ENCODE assay signal across 8 cellular contexts in genomic region chr10:2839081-2839725, GRCh38.
A peak's percentile ranks its signal among the peaks of the same experiment; 100 is the strongest.
DNase-seq lines count a peak whose midpoint lies in the region; ATAC-seq and TF ChIP-seq lines count a peak whose summit lies in the region.

No MANE protein-coding gene starts in this region.

- CTCF ChIA-PET in Caco-2 (lab: Charles Lee): interaction anchor here (1.3 kb wide), 1 partner anchor 204 kb away, joined by 3 read pairs; no protein-coding TSS in a partner anchor
- CTCF ChIA-PET in OCI-LY7 (lab: Charles Lee; ENCODE audit: unreplicated experiment): no interaction called here

- no peak overlapping the region for H2BK15ac ChIP-seq in mesenchymal stem cell (ENCODE audit: low read depth, poor library complexity, severe bottlenecking)

- no peak overlapping the region for H3K18ac ChIP-seq in mesenchymal stem cell (ENCODE audit: low read depth in 1 of 2, low read length in 2 of 2)

- H3K14ac ChIP-seq in mesenchymal stem cell (ENCODE audit: low read length in 2 of 2): no peak overlapping the region

- H2AFZ ChIP-seq in OCI-LY7 (ENCODE audit: low read length) (no peak overlapping the region), mesenchymal stem cell (ENCODE audit: low read depth, low read length) (no peak overlapping the region)

- H3K9me3 Mint-ChIP-seq in Caco-2 (ENCODE audit: unreplicated experiment): no peaks in the 10 kb centered on the region

- no peak overlapping the region for H2BK5ac ChIP-seq in mesenchymal stem cell (ENCODE audit: low read depth, low read length, poor library complexity, severe bottlenecking)

- no peak overlapping the region for H4K91ac ChIP-seq in mesenchymal stem cell (ENCODE audit: low read length)

- H2BK12ac ChIP-seq in mesenchymal stem cell (ENCODE audit: low read length in 2 of 2): no peak overlapping the region

- intact Hi-C loops in Caco-2 (cut with micrococcal nuclease; ENCODE audit: unreplicated experiment) (loop anchor here (1.0 kb wide), 3 partner anchors 89 to 204 kb away; no protein-coding TSS in a partner anchor), OCI-LY7 (cut with micrococcal nuclease; ENCODE audit: unreplicated experiment) (no loop called here)

- no peak overlapping the region for H3K27ac ChIP-seq in OCI-LY7 (ENCODE audit: low read depth, low read length, poor library complexity, severe bottlenecking)
- no peak overlapping the region for H3K27ac ChIP-seq in mesenchymal stem cell (ENCODE audit: low read length, poor library complexity, severe bottlenecking)

- no peak overlapping the region for H3K4me3 Mint-ChIP-seq in Caco-2 (ENCODE audit: unreplicated experiment)

- no peaks in the 10 kb centered on the region for H3K4me1 Mint-ChIP-seq in Caco-2 (ENCODE audit: low read depth, unreplicated experiment)

- no peak overlapping the region for H3K27ac Mint-ChIP-seq in Caco-2 (ENCODE audit: unreplicated experiment)

- no peak overlapping the region for H3K4me2 ChIP-seq in OCI-LY7 (ENCODE audit: low read length)
- H3K4me2 ChIP-seq in mesenchymal stem cell (ENCODE audit: low read length, poor library complexity, severe bottlenecking): no peak overlapping the region

- no peak for ATAC-seq in GM21529 (IDR thresholded peaks at IDR 0.05; ENCODE audit: unreplicated experiment)

- in situ Hi-C loops in T47D (cut with HindIII; ENCODE audit: low pct_unique_long_range_greater_than_20kb, low sequenced_read_pairs): no loop called here

- H3K79me1 ChIP-seq in mesenchymal stem cell (replicated peaks; ENCODE audit: low read length, poor library complexity, severe bottlenecking): no peaks in the 10 kb centered on the region

- H3K23ac ChIP-seq in mesenchymal stem cell (ENCODE audit: low read length in 2 of 2): no peak overlapping the region

- TF ChIP-seq CTCF in Caco-2 (IDR thresholded peaks at IDR 0.05; ENCODE audit: insufficient read depth in 1 of 2, low read depth in 1 of 2, low read length in 1 of 2, severe bottlenecking in 1 of 2, unreplicated experiment in 1 of 2): peak; percentile 73 to 93
- TF ChIP-seq CTCF in OCI-LY7 (conservative IDR thresholded peaks at IDR 0.05; ENCODE audit: low read length): peak; percentile 79

- no peaks in the 10 kb centered on the region for H3K79me2 ChIP-seq in OCI-LY7 (ENCODE audit: insufficient read depth, low read depth, low read length)

- H3K4me3 ChIP-seq in Caco-2 (ENCODE audit: low read depth, low read length) (no peak overlapping the region), H7 (ENCODE audit: insufficient read depth, low read depth, low read length) (no peak overlapping the region), OCI-LY7 (ENCODE audit: low read depth, low read length, poor library complexity, severe bottlenecking) (no peak overlapping the region), mesenchymal stem cell (ENCODE audit: insufficient read depth in 1 of 2, low read depth in 1 of 2, low read length in 2 of 2) (no peak overlapping the region)

- H3K36me3 Mint-ChIP-seq in Caco-2 (ENCODE audit: insufficient read depth, unreplicated experiment): no peaks in the 10 kb centered on the region

- BruUV-seq in Caco-2 (replicated peaks; lab: Mats Ljungman, UMichigan) (no TSS peak), OCI-LY7 (replicated peaks; lab: Mats Ljungman, UMichigan) (no TSS peak)

- H3K4me1 ChIP-seq in Caco-2 (no peaks in the 10 kb centered on the region), OCI-LY7 (ENCODE audit: insufficient read depth, low read length, poor library complexity, severe bottlenecking) (no peaks in the 10 kb centered on the region), mesenchymal stem cell (ENCODE audit: control insufficient read depth, insufficient read depth, low read depth, low read length) (peaks cover 3% of the 10 kb centered on the region)

- 41% methylated on average over 16 of the region's 16 CpGs for WGBS in mesenchymal stem cell

- H3K4ac ChIP-seq in mesenchymal stem cell (ENCODE audit: low read depth in 1 of 2, low read length in 2 of 2): no peak overlapping the region

- H3K36me3 ChIP-seq in Caco-2 (ENCODE audit: control insufficient read depth, insufficient read depth, low read length) (no peaks in the 10 kb centered on the region), H7 (replicated peaks; ENCODE audit: control insufficient read depth, insufficient read depth, low read length) (no peaks in the 10 kb centered on the region), OCI-LY7 (ENCODE audit: insufficient read depth, low read length) (no peaks in the 10 kb centered on the region), mesenchymal stem cell (ENCODE audit: control insufficient read depth in 1 of 2, insufficient read depth in 2 of 2, low read depth in 1 of 2, low read length in 2 of 2) (no peaks in the 10 kb centered on the region)

- H3K27me3 ChIP-seq in Caco-2 (replicated peaks; ENCODE audit: control insufficient read depth, insufficient read depth, low read length): no peaks in the 10 kb centered on the region; the same call in 1 of the 2 replicates
- H3K27me3 ChIP-seq in H7 (ENCODE audit: control insufficient read depth, insufficient read depth, low read length): no peaks in the 10 kb centered on the region
- no peaks in the 10 kb centered on the region for H3K27me3 ChIP-seq in mesenchymal stem cell (ENCODE audit: control insufficient read depth in 1 of 2, insufficient read depth in 1 of 2, low read length in 2 of 2)

- H4K8ac ChIP-seq in mesenchymal stem cell (ENCODE audit: low read length): no peak overlapping the region

- H3K9me2 ChIP-seq in OCI-LY7 (ENCODE audit: insufficient read depth, low read length): no peaks in the 10 kb centered on the region

- H4K20me1 ChIP-seq in OCI-LY7 (ENCODE audit: insufficient read depth, low read length): no peaks in the 10 kb centered on the region

- H2AK5ac ChIP-seq in mesenchymal stem cell (ENCODE audit: low read length, severe bottlenecking): no peak overlapping the region

- no peak overlapping the region for H3K9ac ChIP-seq in mesenchymal stem cell (ENCODE audit: low read length)

- no peak overlapping the region for H2BK120ac ChIP-seq in mesenchymal stem cell (ENCODE audit: low read depth, low read length)

- H3K9me3 ChIP-seq in Caco-2 (no peaks in the 10 kb centered on the region), OCI-LY7 (ENCODE audit: low read length) (no peaks in the 10 kb centered on the region), mesenchymal stem cell (ENCODE audit: control insufficient read depth, low read length) (no peaks in the 10 kb centered on the region)

- DNase-seq in Caco-2 (peak; percentile 66 to 72), H7 (peak; percentile 72), OCI-LY7 (ENCODE audit: low spot score) (peak; percentile 24), T47D (ENCODE audit: low read depth in 1 of 2, low spot score in 1 of 2) (peak; percentile 55 to 58), mesenchymal stem cell (peak; percentile 9), NCI-H2107 treated with DMSO at 0.1 percent for 48 hours (lab: John Stamatoyannopoulos, UW; ENCODE audit: unreplicated experiment) (no peak)
- no peak for DNase-seq in NK-92 treated with Interleukin-12 subunit alpha and Interleukin-12 subunit beta, amount 100 ng/mL, for 24 hours (lab: John Stamatoyannopoulos, UW)

- POLR2A ChIA-PET in Caco-2 (lab: Charles Lee) (no interaction called here), OCI-LY7 (lab: Charles Lee) (no interaction called here)

- H3K27me3 Mint-ChIP-seq in Caco-2 (ENCODE audit: insufficient read depth, unreplicated experiment): peaks cover 37% of the 10 kb centered on the region

Comparison
In these comparisons a context has a peak if more than half of its experiments do, and no peak if none do; other contexts are left out.
1. DNase-seq: peak in Caco-2 (2 of 2), H7 (single experiment), OCI-LY7 (single experiment), T47D (2 of 2) and mesenchymal stem cell (single experiment); none in NCI-H2107 treated with DMSO at 0.1 percent for 48 hours (single experiment) and NK-92 treated with Interleukin-12 subunit alpha and Interleukin-12 subunit beta, amount 100 ng/mL, for 24 hours (single experiment).